20 cellular contexts compared by ENCODE assay signal in the genomic region with DNA sequence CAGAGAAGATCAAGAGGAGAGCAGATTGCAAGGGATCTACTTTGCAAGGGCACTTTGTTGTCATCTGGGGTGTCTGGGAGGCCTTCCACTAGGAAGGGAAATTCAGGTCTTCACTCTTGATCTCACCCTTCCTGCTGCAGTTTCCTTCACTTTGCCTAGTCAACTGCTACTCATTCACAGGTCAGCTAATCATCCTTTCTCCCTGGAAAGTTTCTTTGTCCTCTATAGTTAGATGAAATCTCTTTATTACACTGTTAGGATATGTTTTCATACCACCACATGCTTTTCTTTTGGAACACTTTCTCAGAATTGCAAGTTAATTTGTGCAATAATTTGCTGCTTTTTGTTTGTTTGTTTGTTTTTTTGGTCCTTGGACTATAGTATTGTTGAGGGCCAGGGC.
"Had no signal": no experiment of that assay in that cellular context is flagged by ENCODE, and none has a peak within 500 bp of the region (broad histone marks: within the 10 kb centered on the region; RNA-seq: fewer than 3 reads in every experiment).

No MANE protein-coding gene starts in this region.

- H3K27me3 Mint-ChIP-seq: activated CD8-positive, alpha-beta T cell treated with anti-CD3 and anti-CD28 coated beads for 36 hours; activated naive CD4-positive, alpha-beta T cell treated with anti-CD3 and anti-CD28 coated beads, Interleukin-2, amount 50 U/mL, for 24 hours; T-helper 17 cell had no signal

- H3K9me3 Mint-ChIP-seq: activated CD8-positive, alpha-beta T cell treated with anti-CD3 and anti-CD28 coated beads for 36 hours; activated naive CD4-positive, alpha-beta T cell treated with anti-CD3 and anti-CD28 coated beads, Interleukin-2, amount 50 U/mL, for 24 hours had no signal

- H3K4me1 Mint-ChIP-seq: activated naive CD4-positive, alpha-beta T cell treated with anti-CD3 and anti-CD28 coated beads, Interleukin-2, amount 50 U/mL, for 24 hours; T-helper 17 cell had no signal

- H3K4me3 ChIP-seq: breast epithelium, colonic mucosa had no signal

- H3K27ac ChIP-seq: breast epithelium, colonic mucosa had no signal

- DNase-seq: activated CD4-positive, alpha-beta T cell treated with anti-CD3 and anti-CD28 coated beads for 4 hours; activated CD8-positive, alpha-beta memory T cell treated with anti-CD3 and anti-CD28 coated beads, Interleukin-2, amount 50 U/mL, for 4 hours; activated CD8-positive, alpha-beta T cell treated with anti-CD3 and anti-CD28 coated beads for 36 hours; activated T-cell treated with anti-CD3 and anti-CD28 coated beads, Interleukin-2, amount 50 U/mL, for 1 hour; aorta; caudate nucleus; colonic mucosa; Karpas-422; NCI-H1092; NCI-H1417; NCI-H1930; NCI-H2107; NCI-H2171 treated with DMSO at 0.1 percent for 48 hours; NCI-H510A treated with DMSO at 0.1 percent for 48 hours; SIG-M5; T-helper 17 cell; T-helper 9 cell had no signal

- H3K27ac Mint-ChIP-seq: activated CD8-positive, alpha-beta T cell treated with anti-CD3 and anti-CD28 coated beads for 36 hours; activated naive CD4-positive, alpha-beta T cell treated with anti-CD3 and anti-CD28 coated beads, Interleukin-2, amount 50 U/mL, for 24 hours; T-helper 17 cell had no signal

- H3K4me3 Mint-ChIP-seq: activated CD8-positive, alpha-beta T cell treated with anti-CD3 and anti-CD28 coated beads for 36 hours; activated naive CD4-positive, alpha-beta T cell treated with anti-CD3 and anti-CD28 coated beads, Interleukin-2, amount 50 U/mL, for 24 hours; T-helper 17 cell had no signal

- H3K9me3 ChIP-seq: breast epithelium, colonic mucosa had no signal

- H3K4me1 ChIP-seq: breast epithelium, colonic mucosa had no signal

- FAIRE-seq: TTC549 had no signal

- H3K36me3 ChIP-seq: breast epithelium, colonic mucosa had no signal

- H3K36me3 Mint-ChIP-seq: activated naive CD4-positive, alpha-beta T cell treated with anti-CD3 and anti-CD28 coated beads, Interleukin-2, amount 50 U/mL, for 24 hours had no signal

- H3K27me3 ChIP-seq: breast epithelium, colonic mucosa had no signal
